ENCODE assay signal across 8 cellular contexts in the genomic region with DNA sequence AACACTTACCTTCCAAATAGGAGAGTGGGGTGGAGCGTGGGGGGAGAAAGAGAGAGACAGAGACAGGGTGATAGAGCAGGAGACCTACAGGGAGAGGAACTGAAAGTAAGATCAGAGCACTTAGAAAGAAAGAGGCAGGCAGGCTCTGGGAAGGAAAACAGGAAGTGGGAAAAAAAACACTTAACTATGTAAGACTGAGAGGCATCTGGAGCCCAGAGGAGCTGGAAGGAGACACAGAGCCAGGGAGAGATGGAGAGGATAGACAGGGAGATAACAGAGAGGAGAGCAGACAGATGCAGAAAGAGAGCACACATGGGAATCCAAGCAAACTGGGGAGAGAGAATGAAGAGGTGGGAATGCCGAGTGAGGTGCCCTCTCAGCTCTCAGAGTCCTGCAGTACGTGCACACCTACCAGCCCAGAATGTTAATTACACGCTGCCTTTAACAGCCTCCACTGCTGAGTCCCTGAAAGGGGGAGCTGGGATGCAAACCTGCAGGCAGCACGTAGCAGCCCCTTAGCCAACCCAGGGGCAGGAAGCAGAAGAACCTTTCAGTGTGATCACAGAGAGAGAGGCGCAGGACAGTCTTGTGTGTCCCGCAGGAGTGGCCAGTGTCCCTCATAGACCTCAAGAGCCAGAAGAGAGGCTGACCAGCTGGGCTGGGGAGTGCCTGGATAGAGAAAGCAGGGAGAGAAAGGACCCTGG.
DNase-seq lines count a peak whose midpoint lies in the region; ATAC-seq, FAIRE-seq and TF ChIP-seq lines count a peak whose summit lies in the region.

No MANE protein-coding gene starts in this region.

- H3K9ac ChIP-seq in K562 (ENCODE audit: insufficient read depth in 1 of 2, low read depth in 2 of 2, low read length in 2 of 2) = peak overlapping the region; percentile 0 to 6; a peak in 1 of 4 replicates

- H3K4me1 ChIP-seq in K562 (replicated peaks in 1 of 2; ENCODE audit: control insufficient read depth in 2 of 2, insufficient read depth in 2 of 2, low read length in 2 of 2) (peaks cover 21 to 30% of the 10 kb centered on the region in 2 experiments; a peak in 4 of 5 replicates), mesodermal cell (ENCODE audit: control insufficient read depth, insufficient read depth, low read length, poor library complexity, severe bottlenecking) (peaks cover 65% of the 10 kb centered on the region)

- in situ Hi-C loops in K562 (cut with MboI) = no loop called here

- H3K9me3 ChIP-seq in K562 (replicated peaks; ENCODE audit: control insufficient read depth, insufficient read depth, low read depth, low read length) (peaks cover 2% of the 10 kb centered on the region; the same call in 1 of the 2 replicates), mesodermal cell (ENCODE audit: control insufficient read depth, low read length) (peaks cover 8% of the 10 kb centered on the region)

- CTCF ChIA-PET in K562 (lab: Yijun Ruan, JAX; ENCODE audit: low intra/inter-chr PET ratio) = no interaction called here

- no peak for TF ChIP-seq EP300 in K562 (IDR thresholded peaks at IDR 0.05; ENCODE audit: low read length)

- BruUV-seq in K562 (replicated peaks; lab: Mats Ljungman, UMichigan) = no TSS peak

- ATAC-seq in GM19467 (IDR thresholded peaks at IDR 0.05; ENCODE audit: unreplicated experiment) = peak; percentile 60
- ATAC-seq in K562 = peak; percentile 15; the same call in 2 of the 3 replicates

- H2AFZ ChIP-seq in K562 (ENCODE audit: low read depth, low read length) = peak overlapping the region; percentile 85

- DNase-seq in COR-L47 (lab: John Stamatoyannopoulos, UW) = peak; percentile 26
- peak; percentile 95 for DNase-seq in MV-4-11 (lab: John Stamatoyannopoulos, UW)
- peak in 1 of 4 experiments; percentile 18 for DNase-seq in K562 (ENCODE audit: extremely low read depth in 1 of 4, low spot score in 3 of 4)
- DNase-seq in activated T-helper 2 cell treated with anti-CD3 and anti-CD28 coated beads, Interferon-gamma antibody, Interleukin-2, Interleukin-4, amounts not matched to agents 10 μg/mL and 5 μg/mL and 100 μg/mL, durations not matched to agents 14 hours and 24 hours and 36 hours (ENCODE audit: low spot score) = no peak
- DNase-seq in stimulated activated CD4-positive, alpha-beta T cell treated with anti-CD3 and anti-CD28 coated beads, Interleukin-4, amount 100 ng/mL, for 24 hours = no peak
- no peak for DNase-seq in NCI-H1436 (lab: John Stamatoyannopoulos, UW)

- no peak for TF ChIP-seq POLR2A in K562 (conservative IDR thresholded peaks at IDR 0.05)

- H3K4me2 ChIP-seq in K562 (ENCODE audit: insufficient read depth, low read length) = peak overlapping the region; percentile 58

- H3K27me3 Mint-ChIP-seq in activated T-helper 2 cell treated with anti-CD3 and anti-CD28 coated beads, Interferon-gamma antibody, Interleukin-2, Interleukin-4, amounts not matched to agents 10 μg/mL and 5 μg/mL and 100 μg/mL, durations not matched to agents 14 hours and 24 hours and 36 hours (ENCODE audit: low read depth) = peaks cover 1% of the 10 kb centered on the region

- H3K36me3 ChIP-seq in K562 (ENCODE audit: control insufficient read depth, insufficient read depth, low read length) (no peaks in the 10 kb centered on the region), mesodermal cell (ENCODE audit: control insufficient read depth, insufficient read depth, low read length) (no peaks in the 10 kb centered on the region)

- TF ChIP-seq RAD21 in K562 (CRISPR knock-in tag; conservative IDR thresholded peaks at IDR 0.05 in 1 of 2, IDR thresholded peaks at IDR 0.05 in 1 of 2) = no peak

- TF ChIP-seq CTCF in K562 (IDR thresholded peaks at IDR 0.05 in 2 of 3, conservative IDR thresholded peaks at IDR 0.05 in 1 of 3; ENCODE audit: insufficient read depth in 2 of 3, low read depth in 1 of 3, low read length in 3 of 3) = no peak

- H3K27ac Mint-ChIP-seq in activated T-helper 2 cell treated with anti-CD3 and anti-CD28 coated beads, Interferon-gamma antibody, Interleukin-2, Interleukin-4, amounts not matched to agents 10 μg/mL and 5 μg/mL and 100 μg/mL, durations not matched to agents 14 hours and 24 hours and 36 hours = no peak overlapping the region

- no peaks in the 10 kb centered on the region for H3K36me3 Mint-ChIP-seq in activated T-helper 2 cell treated with anti-CD3 and anti-CD28 coated beads, Interferon-gamma antibody, Interleukin-2, Interleukin-4, amounts not matched to agents 10 μg/mL and 5 μg/mL and 100 μg/mL, durations not matched to agents 14 hours and 24 hours and 36 hours (ENCODE audit: low read depth)

- FAIRE-seq in K562 (lab: Jason Lieb, UNC) = no peak

- no peak overlapping the region for H3K4me3 ChIP-seq in K562
- H3K4me3 ChIP-seq in mesodermal cell (ENCODE audit: extremely low read depth, insufficient read depth, low read length, poor library complexity, severe bottlenecking) = no peak overlapping the region

- H3K9me1 ChIP-seq in K562 (ENCODE audit: control insufficient read depth, insufficient read depth, low read length) = no peaks in the 10 kb centered on the region

- no peak overlapping the region for H3K4me3 Mint-ChIP-seq in activated T-helper 2 cell treated with anti-CD3 and anti-CD28 coated beads, Interferon-gamma antibody, Interleukin-2, Interleukin-4, amounts not matched to agents 10 μg/mL and 5 μg/mL and 100 μg/mL, durations not matched to agents 14 hours and 24 hours and 36 hours (ENCODE audit: low read depth)

- no peaks in the 10 kb centered on the region for H4K20me1 ChIP-seq in K562 (replicated peaks; ENCODE audit: control insufficient read depth, insufficient read depth, low read length)

- H3K9me3 Mint-ChIP-seq in activated T-helper 2 cell treated with anti-CD3 and anti-CD28 coated beads, Interferon-gamma antibody, Interleukin-2, Interleukin-4, amounts not matched to agents 10 μg/mL and 5 μg/mL and 100 μg/mL, durations not matched to agents 14 hours and 24 hours and 36 hours = no peaks in the 10 kb centered on the region

- H3K27ac ChIP-seq in K562 (ENCODE audit: extremely low read depth, low read depth, low read length) (no peak overlapping the region), mesodermal cell (ENCODE audit: low read depth, low read length, severe bottlenecking) (peak overlapping the region; percentile 94)

- H3K79me2 ChIP-seq in K562 (ENCODE audit: control insufficient read depth, insufficient read depth, low read length) = no peaks in the 10 kb centered on the region

- H3K27me3 ChIP-seq in K562 (ENCODE audit: control insufficient read depth in 2 of 2, insufficient read depth in 2 of 2, low read length in 2 of 2) = no peaks in the 10 kb centered on the region

- POLR2A ChIA-PET in K562 (lab: Yijun Ruan, JAX) = interaction anchor here (1.5 kb wide), 1 partner anchor 9 kb away, joined by 4 read pairs; no protein-coding TSS in a partner anchor

- peaks cover 4% of the 10 kb centered on the region for H3K4me1 Mint-ChIP-seq in activated T-helper 2 cell treated with anti-CD3 and anti-CD28 coated beads, Interferon-gamma antibody, Interleukin-2, Interleukin-4, amounts not matched to agents 10 μg/mL and 5 μg/mL and 100 μg/mL, durations not matched to agents 14 hours and 24 hours and 36 hours (ENCODE audit: low read depth)

- 27% methylated on average over 7 of the region's 7 CpGs for WGBS in K562 (ENCODE audit: insufficient coverage, low coverage, missing lambda C conversion rate)
- 33 to 40% methylated on average over 5 to 6 of the region's 7 CpGs for WGBS in mesodermal cell (ENCODE audit: insufficient coverage in 2 of 2), 2 experiments

- intact Hi-C loops in K562 (cut with micrococcal nuclease) = no loop called here
- intact Hi-C loops in activated T-helper 2 cell treated with anti-CD3 and anti-CD28 coated beads, Interferon-gamma antibody, Interleukin-2, Interleukin-4, amounts not matched to agents 10 μg/mL and 5 μg/mL and 100 μg/mL, durations not matched to agents 14 hours and 24 hours and 36 hours (cut with micrococcal nuclease) = no loop called here

TF ChIP-seq in K562, 482 proteins besides CTCF, POLR2A, EP300 and RAD21 (continues in another document):
- TF ChIP-seq ZNF384 (IDR thresholded peaks at IDR 0.05; ENCODE audit: low read depth, low read length) = peak; percentile 59; the same call in 1 of the 2 replicates
- TF ChIP-seq, protein P1, sequence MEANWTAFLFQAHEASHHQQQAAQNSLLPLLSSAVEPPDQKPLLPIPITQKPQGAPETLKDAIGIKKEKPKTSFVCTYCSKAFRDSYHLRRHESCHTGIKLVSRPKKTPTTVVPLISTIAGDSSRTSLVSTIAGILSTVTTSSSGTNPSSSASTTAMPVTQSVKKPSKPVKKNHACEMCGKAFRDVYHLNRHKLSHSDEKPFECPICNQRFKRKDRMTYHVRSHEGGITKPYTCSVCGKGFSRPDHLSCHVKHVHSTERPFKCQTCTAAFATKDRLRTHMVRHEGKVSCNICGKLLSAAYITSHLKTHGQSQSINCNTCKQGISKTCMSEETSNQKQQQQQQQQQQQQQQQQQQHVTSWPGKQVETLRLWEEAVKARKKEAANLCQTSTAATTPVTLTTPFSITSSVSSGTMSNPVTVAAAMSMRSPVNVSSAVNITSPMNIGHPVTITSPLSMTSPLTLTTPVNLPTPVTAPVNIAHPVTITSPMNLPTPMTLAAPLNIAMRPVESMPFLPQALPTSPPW (CRISPR knock-in tag; IDR thresholded peaks at IDR 0.05) = 0 out of 2 replicates have a peak, but pooled peaks have one; percentile 23
- TF ChIP-seq MIER1 (IDR thresholded peaks at IDR 0.05; ENCODE audit: low read depth) = no peak
- TF ChIP-seq RBM25 (IDR thresholded peaks at IDR 0.05; ENCODE audit: low read depth, low read length, severe bottlenecking) = no peak
- TF ChIP-seq BRF1 (IDR thresholded peaks at IDR 0.05; ENCODE audit: borderline replicate concordance, extremely low read depth, insufficient read length) = no peak
- TF ChIP-seq BRD4 (IDR thresholded peaks at IDR 0.05) = no peak
- no peak for TF ChIP-seq ZNF175 (CRISPR knock-in tag; IDR thresholded peaks at IDR 0.05; ENCODE audit: low read depth)
- peak; percentile 69 to 77 for TF ChIP-seq FOXK2 (conservative IDR thresholded peaks at IDR 0.05 in 1 of 2, IDR thresholded peaks at IDR 0.05 in 1 of 2; ENCODE audit: low read depth in 2 of 2)
- TF ChIP-seq, protein P2, sequence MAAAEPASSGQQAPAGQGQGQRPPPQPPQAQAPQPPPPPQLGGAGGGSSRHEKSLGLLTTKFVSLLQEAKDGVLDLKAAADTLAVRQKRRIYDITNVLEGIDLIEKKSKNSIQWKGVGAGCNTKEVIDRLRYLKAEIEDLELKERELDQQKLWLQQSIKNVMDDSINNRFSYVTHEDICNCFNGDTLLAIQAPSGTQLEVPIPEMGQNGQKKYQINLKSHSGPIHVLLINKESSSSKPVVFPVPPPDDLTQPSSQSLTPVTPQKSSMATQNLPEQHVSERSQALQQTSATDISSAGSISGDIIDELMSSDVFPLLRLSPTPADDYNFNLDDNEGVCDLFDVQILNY (CRISPR knock-in tag; IDR thresholded peaks at IDR 0.05) = no peak

Comparison
In these comparisons a context has a peak if more than half of its experiments do, and no peak if none do; other contexts are left out.
1. DNase-seq: peak in COR-L47 (single experiment) and MV-4-11 (single experiment); none in activated T-helper 2 cell treated with anti-CD3 and anti-CD28 coated beads, Interferon-gamma antibody, Interleukin-2, Interleukin-4, amounts not matched to agents 10 μg/mL and 5 μg/mL and 100 μg/mL, durations not matched to agents 14 hours and 24 hours and 36 hours (single experiment), stimulated activated CD4-positive, alpha-beta T cell treated with anti-CD3 and anti-CD28 coated beads, Interleukin-4, amount 100 ng/mL, for 24 hours (single experiment) and NCI-H1436 (single experiment).